In the genomic region with DNA sequence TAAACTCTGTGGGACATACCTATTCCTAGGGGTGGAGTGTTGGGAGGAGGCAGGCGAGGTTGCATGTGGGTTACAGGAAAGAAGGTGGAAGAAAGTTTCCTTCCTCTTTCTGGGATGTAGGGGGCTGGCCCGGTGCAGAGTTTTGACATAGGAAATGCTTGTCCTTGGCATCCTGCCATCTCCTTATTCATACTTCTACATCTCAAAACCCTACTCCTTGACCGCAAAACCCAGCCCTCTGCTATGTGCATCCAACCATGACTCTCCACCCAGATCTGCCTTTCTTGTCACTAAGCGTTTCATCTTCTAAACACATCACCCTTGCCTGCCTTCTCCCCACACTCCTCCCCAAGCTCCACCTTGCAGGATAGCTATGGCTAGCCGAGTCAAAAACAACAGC, we compare ENCODE assay signal across 8 cellular contexts. TPM values are rescaled to one million over a fixed set of nuclear protein-coding genes. Genes with fewer than 3 reads are reported as not detected.
DNase-seq lines count a peak whose midpoint lies in the region; ATAC-seq and TF ChIP-seq lines count a peak whose summit lies in the region.
"Not testable (repeated sequence)": the region's sequence is repeated elsewhere in the genome, so short reads cannot be mapped to it uniquely, and the experiment has no call there.

No MANE protein-coding gene starts in this region.

- not testable (repeated sequence) for H3K79me2 ChIP-seq in PC-3 (ENCODE audit: low read length)

- H3K9ac ChIP-seq in PC-3 (ENCODE audit: low read length): not testable (repeated sequence)

- not testable (repeated sequence) for H3K4me3 ChIP-seq in GM12865 (ENCODE audit: low read depth, low read length); PC-3 (ENCODE audit: low read length); naive thymus-derived CD4-positive, alpha-beta T cell (ENCODE audit: low read length)

- POLR2A ChIA-PET in PC-3 (lab: Charles Lee; ENCODE audit: unreplicated experiment): not testable (repeated sequence)
- POLR2A ChIA-PET in naive thymus-derived CD4-positive, alpha-beta T cell (lab: Charles Lee): interaction anchor here (0.6 to 1.7 kb wide), 2 partner anchors 70 to 176 kb away, joined by 6 read pairs; a partner anchor contains a TSS

- H2AFZ ChIP-seq in PC-3 (ENCODE audit: low read length): not testable (repeated sequence)

- intact Hi-C loops in PC-3 (cut with micrococcal nuclease): not testable (repeated sequence)
- intact Hi-C loops in naive thymus-derived CD4-positive, alpha-beta T cell (cut with micrococcal nuclease): loop anchor here (2.0 to 10.0 kb wide), 6 partner anchors 68 to 326 kb away; a partner anchor contains a TSS

- H3K9me3 ChIP-seq in PC-3 (ENCODE audit: low read length); naive thymus-derived CD4-positive, alpha-beta T cell (ENCODE audit: control insufficient read depth in 2 of 3, low read length in 3 of 3): not testable (repeated sequence)

- peaks cover 22 to 77% (median 48%) of the 10 kb centered on the region in 7 donors for H3K4me1 Mint-ChIP-seq in naive thymus-derived CD4-positive, alpha-beta T cell
- peaks cover 5 to 14% of the 10 kb centered on the region in 2 donors for H3K4me1 Mint-ChIP-seq in stimulated activated naive B cell treated with anti-CD40 and anti-IgM and Interleukin-4, amounts not matched to agents 10 μg/mL and 1 μg/mL and 100 μg/mL, for 72 hours

- not testable (repeated sequence) for H3K27me3 Mint-ChIP-seq in naive thymus-derived CD4-positive, alpha-beta T cell; stimulated activated naive B cell treated with anti-CD40 and anti-IgM and Interleukin-4, amounts not matched to agents 10 μg/mL and 1 μg/mL and 100 μg/mL, for 72 hours

- H3K9me2 ChIP-seq in PC-3 (replicated peaks; ENCODE audit: low read length): not testable (repeated sequence)

- ATAC-seq in GM21576 (IDR thresholded peaks at IDR 0.05; ENCODE audit: unreplicated experiment): peak; percentile 99
- ATAC-seq in HG03442 (IDR thresholded peaks at IDR 0.05; ENCODE audit: unreplicated experiment): peak; percentile 94
- ATAC-seq in PC-3: not testable (repeated sequence)
- ATAC-seq in naive thymus-derived CD4-positive, alpha-beta T cell: peak; percentile 94
- ATAC-seq in stimulated activated naive B cell treated with anti-CD40 and anti-IgM and Interleukin-4, amounts not matched to agents 10 μg/mL and 1 μg/mL and 100 μg/mL, for 72 hours (replicated peaks): peak; percentile 98 to 99

- H3F3A ChIP-seq in PC-3 (ENCODE audit: low read length, unreplicated experiment): not testable (repeated sequence)

- DNase-seq in GM12865 (ENCODE audit: low read depth) (peak; percentile 84), PC-3 (peak; percentile 49)
- DNase-seq in activated CD8-positive, alpha-beta memory T cell treated with anti-CD3 and anti-CD28 coated beads for 24 hours: peak; percentile 60
- DNase-seq in central memory CD4-positive, alpha-beta T cell: peak; percentile 79
- peak; percentile 9 to 91 (median 88) for DNase-seq in naive thymus-derived CD4-positive, alpha-beta T cell
- DNase-seq in stimulated activated naive B cell treated with anti-CD40 and anti-IgM and Interleukin-4, amounts not matched to agents 10 μg/mL and 1 μg/mL and 100 μg/mL, for 72 hours: peak; percentile 54

- TF ChIP-seq CTCF in GM12865 (IDR thresholded peaks at IDR 0.05; ENCODE audit: insufficient read depth, low read depth, low read length, missing control alignments); PC-3 (conservative IDR thresholded peaks at IDR 0.05; ENCODE audit: low read depth, low read length): not testable (repeated sequence)

- CTCF ChIA-PET in PC-3 (lab: Charles Lee); naive thymus-derived CD4-positive, alpha-beta T cell (lab: Charles Lee): not testable (repeated sequence)

- not testable (repeated sequence) for H3K27ac ChIP-seq in PC-3 (ENCODE audit: low read length)
- peak overlapping the region; percentile 48 for H3K27ac ChIP-seq in naive thymus-derived CD4-positive, alpha-beta T cell (ENCODE audit: low read depth, low read length)

- H3K36me3 Mint-ChIP-seq in naive thymus-derived CD4-positive, alpha-beta T cell; stimulated activated naive B cell treated with anti-CD40 and anti-IgM and Interleukin-4, amounts not matched to agents 10 μg/mL and 1 μg/mL and 100 μg/mL, for 72 hours: not testable (repeated sequence)

- not testable (repeated sequence) for H3K36me3 ChIP-seq in PC-3 (ENCODE audit: low read depth, low read length); naive thymus-derived CD4-positive, alpha-beta T cell (ENCODE audit: control insufficient read depth in 2 of 3, insufficient read depth in 3 of 3, low read length in 3 of 3)

- H4K20me1 ChIP-seq in PC-3 (ENCODE audit: low read length): not testable (repeated sequence)

- not testable (repeated sequence) for BruUV-seq in PC-3 (replicated peaks; lab: Mats Ljungman, UMichigan)

- peak overlapping the region; percentile 63 to 99 (median 90) for H3K27ac Mint-ChIP-seq in naive thymus-derived CD4-positive, alpha-beta T cell
- H3K27ac Mint-ChIP-seq in stimulated activated naive B cell treated with anti-CD40 and anti-IgM and Interleukin-4, amounts not matched to agents 10 μg/mL and 1 μg/mL and 100 μg/mL, for 72 hours: not testable (repeated sequence)

- not testable (repeated sequence) for H3K27me3 ChIP-seq in PC-3 (ENCODE audit: low read length); naive thymus-derived CD4-positive, alpha-beta T cell (ENCODE audit: control insufficient read depth in 2 of 2, insufficient read depth in 2 of 2, low read length in 2 of 2)

- H3K4me2 ChIP-seq in PC-3 (ENCODE audit: low read length): not testable (repeated sequence)

- H3K9me3 Mint-ChIP-seq in naive thymus-derived CD4-positive, alpha-beta T cell; stimulated activated naive B cell treated with anti-CD40 and anti-IgM and Interleukin-4, amounts not matched to agents 10 μg/mL and 1 μg/mL and 100 μg/mL, for 72 hours: not testable (repeated sequence)

- not testable (repeated sequence) for H3K4me1 ChIP-seq in PC-3 (ENCODE audit: insufficient read depth, low read length)
- peaks cover 0 to 26% of the 10 kb centered on the region in 2 donors for H3K4me1 ChIP-seq in naive thymus-derived CD4-positive, alpha-beta T cell (ENCODE audit: control insufficient read depth in 2 of 2, insufficient read depth in 2 of 2, low read length in 2 of 2)

- H3K4me3 Mint-ChIP-seq in naive thymus-derived CD4-positive, alpha-beta T cell: peak overlapping the region; percentile 45 to 95 (median 73)
- peak overlapping the region in 1 of 2 donors; percentile 12 for H3K4me3 Mint-ChIP-seq in stimulated activated naive B cell treated with anti-CD40 and anti-IgM and Interleukin-4, amounts not matched to agents 10 μg/mL and 1 μg/mL and 100 μg/mL, for 72 hours

RNA-seq across cellular contexts. Expression of a gene that starts 48.5 kb away (rescaled TPM):
- not detected in 2 replicates for total RNA-seq in PC-3 (2014; rRNA removed)
- under 1 TPM in 1 of 5 experiments, not detected in 4; 0.19 TPM for total RNA-seq in naive thymus-derived CD4-positive, alpha-beta T cell
- polyA plus RNA-seq in naive thymus-derived CD4-positive, alpha-beta T cell: not detected
